Comparison of ENCODE assay signal across 8 cellular contexts in the genomic region with DNA sequence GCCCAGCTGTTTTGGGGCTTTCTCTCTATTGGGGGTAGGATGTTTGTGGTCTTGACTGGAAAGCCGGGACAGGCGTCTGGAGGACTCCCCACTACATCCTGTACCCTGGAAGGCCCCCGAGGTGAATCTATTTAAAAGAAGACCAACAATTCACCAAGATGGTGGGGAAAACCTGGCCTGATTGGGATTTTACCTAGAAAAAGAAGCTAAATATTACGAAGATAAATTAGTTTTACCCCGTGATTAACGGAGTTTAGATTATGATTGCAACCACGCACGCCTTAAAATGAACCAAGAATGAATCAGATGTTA. TPM values are rescaled to one million over a fixed set of nuclear protein-coding genes. Genes with fewer than 3 reads are reported as not detected.
DNase-seq lines count a peak whose midpoint lies in the region; ATAC-seq and TF ChIP-seq lines count a peak whose summit lies in the region.

No MANE protein-coding gene starts in this region.

- peaks cover 17 to 49% of the 10 kb centered on the region in 2 donors for H3K4me1 ChIP-seq in left lung
- peaks cover 33% of the 10 kb centered on the region for H3K4me1 ChIP-seq in testis

- H3K9me3 ChIP-seq in left lung: no peaks in the 10 kb centered on the region
- H3K9me3 ChIP-seq in testis: no peaks in the 10 kb centered on the region

- peak overlapping the region; percentile 93 for H3K27ac Mint-ChIP-seq in activated CD4-positive, alpha-beta T cell treated with anti-CD3 and anti-CD28 coated beads, Interleukin-2, amount 10 ng/mL, durations not matched to agents 24 days and 14 days
- H3K27ac Mint-ChIP-seq in activated T-helper 17 cell treated with anti-CD3 and anti-CD28 coated beads, Interleukin-2, amount 50 U/mL, for 72 hours: peak overlapping the region; percentile 98

- WGBS in testis, 2 donors: 17 to 22% methylated on average over 8 of the region's 8 CpGs

- ATAC-seq in activated T-helper 17 cell treated with anti-CD3 and anti-CD28 coated beads, Interleukin-2, amount 50 U/mL, for 72 hours (replicated peaks): peak; percentile 12
- no peak for ATAC-seq in left lung

- H3K27ac ChIP-seq in left lung (peak overlapping the region; percentile 84 to 86), testis (peak overlapping the region in 1 of 2 donors; percentile 61)

- H3K36me3 ChIP-seq in left lung (no peaks in the 10 kb centered on the region), testis (ENCODE audit: low read depth, missing control alignments) (no peaks in the 10 kb centered on the region)

- peak overlapping the region; percentile 84 for H3K4me3 Mint-ChIP-seq in activated CD4-positive, alpha-beta T cell treated with anti-CD3 and anti-CD28 coated beads, Interleukin-2, amount 10 ng/mL, durations not matched to agents 24 days and 14 days
- peak overlapping the region; percentile 81 for H3K4me3 Mint-ChIP-seq in activated T-helper 17 cell treated with anti-CD3 and anti-CD28 coated beads, Interleukin-2, amount 50 U/mL, for 72 hours

- H3K27me3 ChIP-seq in left lung (peaks cover 0 to 80% of the 10 kb centered on the region in 2 donors), testis (no peaks in the 10 kb centered on the region)

- H3K4me1 Mint-ChIP-seq in activated CD4-positive, alpha-beta T cell treated with anti-CD3 and anti-CD28 coated beads, Interleukin-2, amount 10 ng/mL, durations not matched to agents 24 days and 14 days: peaks cover 61% of the 10 kb centered on the region
- H3K4me1 Mint-ChIP-seq in activated T-helper 17 cell treated with anti-CD3 and anti-CD28 coated beads, Interleukin-2, amount 50 U/mL, for 72 hours: peaks cover 59% of the 10 kb centered on the region

- H3K4me3 ChIP-seq in left lung: peak overlapping the region; percentile 59 to 63
- H3K4me3 ChIP-seq in testis: peak overlapping the region; percentile 72 to 84

- DNase-seq in activated CD4-positive, alpha-beta T cell treated with anti-CD3 and anti-CD28 coated beads, Interleukin-2, amount 10 ng/mL, durations not matched to agents 24 days and 14 days: no peak
- DNase-seq in activated CD4-positive, alpha-beta T cell treated with anti-CD3 and anti-CD28 coated beads, Interleukin-2, amount 50 U/mL, for 1 hour: no peak
- DNase-seq in left lung: no peak
- DNase-seq in testis: no peak
- DNase-seq in GDM1 (lab: John Stamatoyannopoulos, UW): no peak
- no peak for DNase-seq in NCI-H2107 (lab: John Stamatoyannopoulos, UW)
- DNase-seq in iPS-NIHi11 (ENCODE audit: low spot score): no peak

- intact Hi-C loops in activated CD4-positive, alpha-beta T cell treated with anti-CD3 and anti-CD28 coated beads, Interleukin-2, amount 10 ng/mL, durations not matched to agents 24 days and 14 days (cut with micrococcal nuclease): loop anchor here (2.0 to 10.0 kb wide), 7 partner anchors 50 to 922 kb away; a partner anchor contains a TSS
- intact Hi-C loops in left lung (cut with DNase I) (no loop called here), testis (cut with DNase I; ENCODE audit: low total_unique reads) (no loop called here)

- no peaks in the 10 kb centered on the region for H3K27me3 Mint-ChIP-seq in activated CD4-positive, alpha-beta T cell treated with anti-CD3 and anti-CD28 coated beads, Interleukin-2, amount 10 ng/mL, durations not matched to agents 24 days and 14 days
- no peaks in the 10 kb centered on the region for H3K27me3 Mint-ChIP-seq in activated T-helper 17 cell treated with anti-CD3 and anti-CD28 coated beads, Interleukin-2, amount 50 U/mL, for 72 hours

- no peak for TF ChIP-seq POLR2A in testis (IDR thresholded peaks at IDR 0.05)

- TF ChIP-seq CTCF in left lung (IDR thresholded peaks at IDR 0.05) (no peak), testis (IDR thresholded peaks at IDR 0.05) (no peak)

- H3K36me3 Mint-ChIP-seq in activated CD4-positive, alpha-beta T cell treated with anti-CD3 and anti-CD28 coated beads, Interleukin-2, amount 10 ng/mL, durations not matched to agents 24 days and 14 days (ENCODE audit: low read depth): no peaks in the 10 kb centered on the region
- peaks cover 20% of the 10 kb centered on the region for H3K36me3 Mint-ChIP-seq in activated T-helper 17 cell treated with anti-CD3 and anti-CD28 coated beads, Interleukin-2, amount 50 U/mL, for 72 hours (ENCODE audit: low read depth)

- H3K9me3 Mint-ChIP-seq in activated CD4-positive, alpha-beta T cell treated with anti-CD3 and anti-CD28 coated beads, Interleukin-2, amount 10 ng/mL, durations not matched to agents 24 days and 14 days: no peaks in the 10 kb centered on the region
- H3K9me3 Mint-ChIP-seq in activated T-helper 17 cell treated with anti-CD3 and anti-CD28 coated beads, Interleukin-2, amount 50 U/mL, for 72 hours: no peaks in the 10 kb centered on the region

RNA-seq across cellular contexts. Expression of a gene that starts 0.8 kb away (rescaled TPM):
- 6.0 and 6.7 TPM in 2 replicates for total RNA-seq in activated CD4-positive, alpha-beta T cell treated with anti-CD3 and anti-CD28 coated beads, Interleukin-2, amount 10 ng/mL, durations not matched to agents 24 days and 14 days
- total RNA-seq in activated T-helper 17 cell treated with anti-CD3 and anti-CD28 coated beads, Interleukin-2, amount 50 U/mL, for 72 hours: 10 to 100 TPM; 16.7 to 21.2 TPM
- total RNA-seq in left lung (1 to 10 TPM; 5.2 to 9.3 TPM), testis (10 to 100 TPM; 13.1 to 16.7 TPM)
- 7.7 TPM for polyA plus RNA-seq in testis (ENCODE audit: insufficient read depth, low read depth, low replicate concordance)

RNA-seq across cellular contexts. Expression of a gene that starts 5.3 kb away (rescaled TPM):
- total RNA-seq in activated CD4-positive, alpha-beta T cell treated with anti-CD3 and anti-CD28 coated beads, Interleukin-2, amount 10 ng/mL, durations not matched to agents 24 days and 14 days: 5.4 and 6.1 TPM in 2 replicates
- 10 to 100 TPM; 13.7 to 36.9 TPM for total RNA-seq in activated T-helper 17 cell treated with anti-CD3 and anti-CD28 coated beads, Interleukin-2, amount 50 U/mL, for 72 hours
- total RNA-seq in left lung (under 1 TPM; 0.92 to 0.99 TPM), testis (1 to 10 TPM; 2.3 to 2.4 TPM)
- polyA plus RNA-seq in testis (ENCODE audit: insufficient read depth, low read depth, low replicate concordance): 2.7 TPM

RNA-seq across cellular contexts. Expression of a gene that starts 50.9 kb away (rescaled TPM):
- 4.2 and 4.3 TPM in 2 replicates for total RNA-seq in activated CD4-positive, alpha-beta T cell treated with anti-CD3 and anti-CD28 coated beads, Interleukin-2, amount 10 ng/mL, durations not matched to agents 24 days and 14 days
- 10 to 100 TPM in 1 of 2 donors, 1 to 10 TPM in 1; 6.4 to 16.8 TPM for total RNA-seq in activated T-helper 17 cell treated with anti-CD3 and anti-CD28 coated beads, Interleukin-2, amount 50 U/mL, for 72 hours
- total RNA-seq in left lung (100 to 1,000 TPM in 1 of 2 donors, 10 to 100 TPM in 1; 41.8 to 108 TPM), testis (10 to 100 TPM; 25.3 to 32.9 TPM)
- 15.5 TPM for polyA plus RNA-seq in testis (ENCODE audit: insufficient read depth, low read depth, low replicate concordance)
